ENCODE assay signal across 13 cellular contexts in genomic region chr1:8384088-8384487, GRCh38.
DNase-seq lines count a peak whose midpoint lies in the region; ATAC-seq and TF ChIP-seq lines count a peak whose summit lies in the region.
"Had no signal": no experiment of that assay in that cellular context is flagged by ENCODE, and none has a peak within 500 bp of the region (broad histone marks: within the 10 kb centered on the region; RNA-seq: fewer than 3 reads in every experiment).

No MANE protein-coding gene starts in this region.

- H3K27me3 Mint-ChIP-seq in CD8-positive, alpha-beta T cell (ENCODE audit: low read depth), result no peaks in the 10 kb centered on the region
- no peaks in the 10 kb centered on the region for H3K27me3 Mint-ChIP-seq in effector memory CD8-positive, alpha-beta T cell

- H2BK12ac ChIP-seq in neuronal stem cell (ENCODE audit: low read length), result no peak overlapping the region

- no peaks in the 10 kb centered on the region for H3K9me3 Mint-ChIP-seq in CD8-positive, alpha-beta T cell
- no peaks in the 10 kb centered on the region for H3K9me3 Mint-ChIP-seq in effector memory CD8-positive, alpha-beta T cell

- no peak overlapping the region for H2AK9ac ChIP-seq in IMR-90 (replicated peaks; ENCODE audit: low read depth, low read length, poor library complexity)

- peaks cover 69% of the 10 kb centered on the region for H4K20me1 ChIP-seq in IMR-90 (ENCODE audit: insufficient read depth, low read length)

- no peaks in the 10 kb centered on the region for H3K27me3 ChIP-seq in CD8-positive, alpha-beta T cell (ENCODE audit: insufficient read depth, low read length)
- H3K27me3 ChIP-seq in IMR-90 (ENCODE audit: control insufficient read depth, insufficient read depth, low read length), result no peaks in the 10 kb centered on the region
- no peaks in the 10 kb centered on the region for H3K27me3 ChIP-seq in neuronal stem cell (ENCODE audit: control insufficient read depth in 3 of 3, insufficient read depth in 3 of 3, low read depth in 1 of 3, low read length in 3 of 3)

- H3K36me3 Mint-ChIP-seq in CD8-positive, alpha-beta T cell, result peaks cover 49% of the 10 kb centered on the region
- peaks cover 13% of the 10 kb centered on the region for H3K36me3 Mint-ChIP-seq in effector memory CD8-positive, alpha-beta T cell (ENCODE audit: insufficient read depth)

- no peaks in the 10 kb centered on the region for H3K9me3 ChIP-seq in CD8-positive, alpha-beta T cell (ENCODE audit: low read length)
- H3K9me3 ChIP-seq in IMR-90 (ENCODE audit: control insufficient read depth, insufficient read depth, low read length), result no peaks in the 10 kb centered on the region
- H3K9me3 ChIP-seq in neuronal stem cell (replicated peaks in 1 of 2; ENCODE audit: control insufficient read depth in 2 of 2, insufficient read depth in 1 of 2, low read depth in 1 of 2, low read length in 2 of 2), result peaks cover 0 to 7% of the 10 kb centered on the region in 2 donors
- H3K9me3 ChIP-seq: mucosa of descending colon, thoracic aorta had no signal

- no peak for DNase-seq in CD8-positive, alpha-beta T cell
- DNase-seq in IMR-90, result peak; percentile 59
- no peak for DNase-seq in effector memory CD8-positive, alpha-beta T cell
- DNase-seq in neuronal stem cell (ENCODE audit: low spot score), result no peak
- no peak for DNase-seq in COR-L47 (lab: John Stamatoyannopoulos, UW)
- no peak for DNase-seq in activated gamma-delta T cell treated with Interleukin-2 at 50 U/mL for 16 hours
- DNase-seq in Ammon's horn (ENCODE audit: low spot score), result no peak
- DNase-seq: activated CD4-positive, alpha-beta T cell treated with anti-CD3 and anti-CD28 coated beads, Interleukin-2, amount 50 U/mL, for 4 hours; mucosa of descending colon; MV-4-11; NCI-H2171 had no signal

- POLR2A ChIA-PET in CD8-positive, alpha-beta T cell (lab: Charles Lee), result interaction anchor here (2.1 kb wide), 1 partner anchor 36 kb away, joined by 4 read pairs; no protein-coding TSS in a partner anchor
- POLR2A ChIA-PET in IMR-90 (lab: Charles Lee; ENCODE audit: unreplicated experiment), result no interaction called here

- H3K4me3 ChIP-seq in CD8-positive, alpha-beta T cell (ENCODE audit: low read depth, low read length), result no peak overlapping the region
- H3K4me3 ChIP-seq in IMR-90 (ENCODE audit: insufficient read depth, low read depth, low read length) (no peak overlapping the region), neuronal stem cell (ENCODE audit: low read length in 2 of 2) (no peak overlapping the region)
- H3K4me3 ChIP-seq: mucosa of descending colon, thoracic aorta had no signal

- H3K56ac ChIP-seq in IMR-90 (ENCODE audit: extremely low read depth, insufficient read depth, low read length), result no peak overlapping the region

- peaks cover 48 to 83% of the 10 kb centered on the region in 2 experiments for H3K79me1 ChIP-seq in IMR-90 (ENCODE audit: low read depth in 1 of 2, low read length in 2 of 2)
- peaks cover 4% of the 10 kb centered on the region for H3K79me1 ChIP-seq in neuronal stem cell (ENCODE audit: low read depth, low read length)

- H3K27ac Mint-ChIP-seq in CD8-positive, alpha-beta T cell, result peak overlapping the region; percentile 79
- H3K27ac Mint-ChIP-seq in effector memory CD8-positive, alpha-beta T cell, result peak overlapping the region; percentile 26 to 42

- intact Hi-C loops in CD8-positive, alpha-beta T cell (cut with DNase I, micrococcal nuclease), result loop anchor here (5.0 to 10.0 kb wide), 2 partner anchors 38 to 341 kb away; no protein-coding TSS in a partner anchor
- intact Hi-C loops in IMR-90 (cut with micrococcal nuclease), result no loop called here

- ATAC-seq in CD8-positive, alpha-beta T cell, result no peak
- ATAC-seq in IMR-90 (ENCODE audit: low read depth), result peak; percentile 22; the same call in 1 of the 2 replicates
- ATAC-seq in effector memory CD8-positive, alpha-beta T cell (replicated peaks), result no peak
- ATAC-seq in GM19351 (IDR thresholded peaks at IDR 0.05; ENCODE audit: unreplicated experiment), result no peak
- ATAC-seq: mucosa of descending colon had no signal

- H2AK5ac ChIP-seq in IMR-90 (ENCODE audit: low read depth, low read length), result peak overlapping the region; percentile 84; the same call in 1 of the 2 replicates
- no peak overlapping the region for H2AK5ac ChIP-seq in neuronal stem cell (ENCODE audit: low read depth, low read length)

- in situ Hi-C loops in IMR-90 (cut with MboI; ENCODE audit: low sequenced_read_pairs), result no loop called here

- no peak for TF ChIP-seq CTCF in CD8-positive, alpha-beta T cell (IDR thresholded peaks at IDR 0.05)
- TF ChIP-seq CTCF in IMR-90 (conservative IDR thresholded peaks at IDR 0.05; ENCODE audit: low read depth, low read length), result no peak

- H3K9me1 ChIP-seq in IMR-90 (ENCODE audit: insufficient read depth, low read length), result peaks cover 51% of the 10 kb centered on the region

- no peak overlapping the region for H3K27ac ChIP-seq in CD8-positive, alpha-beta T cell (ENCODE audit: low read depth, low read length)
- H3K27ac ChIP-seq in IMR-90 (ENCODE audit: insufficient read depth, low read length) (no peak overlapping the region), neuronal stem cell (replicated peaks; ENCODE audit: low read length) (peak overlapping the region; percentile 49)

- H2AFZ ChIP-seq in IMR-90 (replicated peaks; ENCODE audit: low read length, poor library complexity) (no peak overlapping the region), neuronal stem cell (ENCODE audit: low read length) (no peak overlapping the region)

- H2BK120ac ChIP-seq in IMR-90 (ENCODE audit: low read depth, low read length) (no peak overlapping the region), neuronal stem cell (ENCODE audit: low read depth, low read length) (no peak overlapping the region)

- H3K36me3 ChIP-seq in CD8-positive, alpha-beta T cell (ENCODE audit: insufficient read depth, low read length), result no peaks in the 10 kb centered on the region
- peaks cover 55% of the 10 kb centered on the region for H3K36me3 ChIP-seq in IMR-90 (ENCODE audit: control insufficient read depth, insufficient read depth, low read length)
- peaks cover 6 to 49% of the 10 kb centered on the region in 2 donors for H3K36me3 ChIP-seq in neuronal stem cell (replicated peaks in 1 of 2; ENCODE audit: control insufficient read depth in 2 of 2, insufficient read depth in 2 of 2, low read length in 2 of 2)
- H3K36me3 ChIP-seq: thoracic aorta had no signal

- H3K4me2 ChIP-seq in IMR-90 (ENCODE audit: low read depth, low read length) (no peak overlapping the region), neuronal stem cell (ENCODE audit: insufficient read depth, low read length, poor library complexity, severe bottlenecking) (no peak overlapping the region)

- 0 out of 2 replicates have a peak overlapping the region, but pooled peaks have one; percentile 1 for H3K14ac ChIP-seq in IMR-90 (replicated peaks; ENCODE audit: low read depth, low read length)
- no peak overlapping the region for H3K14ac ChIP-seq in neuronal stem cell (ENCODE audit: low read length)

- H2BK5ac ChIP-seq in IMR-90 (ENCODE audit: low read depth, low read length, poor library complexity, severe bottlenecking), result peak overlapping the region; percentile 11
- no peak overlapping the region for H2BK5ac ChIP-seq in neuronal stem cell (ENCODE audit: low read length)

- H4K91ac ChIP-seq in IMR-90 (ENCODE audit: insufficient read depth, low read depth, low read length), result no peak overlapping the region
- H4K91ac ChIP-seq in neuronal stem cell (ENCODE audit: low read depth, low read length, poor library complexity), result no peak overlapping the region

- no peak for TF ChIP-seq POLR2A in IMR-90 (IDR thresholded peaks at IDR 0.05; ENCODE audit: low read depth, low read length)

- CTCF ChIA-PET in CD8-positive, alpha-beta T cell (lab: Charles Lee), result interaction anchor here (0.9 kb wide), 1 partner anchor 465 kb away, joined by 3 read pairs; no protein-coding TSS in a partner anchor
- CTCF ChIA-PET in IMR-90 (lab: Yijun Ruan, JAX), result no interaction called here

- peaks cover 37% of the 10 kb centered on the region for H3K4me1 ChIP-seq in CD8-positive, alpha-beta T cell (ENCODE audit: insufficient read depth, low read length)
- peaks cover 28% of the 10 kb centered on the region for H3K4me1 ChIP-seq in IMR-90 (ENCODE audit: control insufficient read depth, insufficient read depth, low read length)
- peaks cover 16 to 22% of the 10 kb centered on the region in 2 donors for H3K4me1 ChIP-seq in neuronal stem cell (ENCODE audit: control insufficient read depth in 2 of 2, insufficient read depth in 1 of 2, low read depth in 1 of 2, low read length in 2 of 2)

- H3K23ac ChIP-seq in IMR-90 (ENCODE audit: low read depth, low read length) (no peak overlapping the region), neuronal stem cell (ENCODE audit: low read depth, low read length, poor library complexity) (no peak overlapping the region)

- no TSS peak for BruUV-seq in IMR-90 (replicated peaks; lab: Mats Ljungman, UMichigan)

- H3K9ac ChIP-seq in IMR-90 (ENCODE audit: low read depth, low read length) (no peak overlapping the region), neuronal stem cell (ENCODE audit: low read depth, low read length, poor library complexity) (no peak overlapping the region)

- dilution Hi-C loops in IMR-90 (cut with HindIII; ENCODE audit: low sequenced_read_pairs, unreplicated experiment), result no loop called here

- H3K18ac ChIP-seq in IMR-90 (ENCODE audit: low read depth, low read length), result no peak overlapping the region
- no peak overlapping the region for H3K18ac ChIP-seq in neuronal stem cell (ENCODE audit: low read length)

- H2BK15ac ChIP-seq in IMR-90 (ENCODE audit: low read depth, low read length) (no peak overlapping the region), neuronal stem cell (ENCODE audit: low read length) (no peak overlapping the region)

- no peak overlapping the region for H4K5ac ChIP-seq in IMR-90 (ENCODE audit: low read depth, low read length)

- WGBS in IMR-90 (ENCODE audit: extremely low coverage in 2 of 2, insufficient read length in 1 of 2), 2 experiments, result 72% methylated on average over 2 of the region's 6 CpGs; no CpG with 5 or more reads in 1 of the 2 experiments
- no CpG with 5 or more reads among the region's 6 CpGs for WGBS in neuronal stem cell (ENCODE audit: extremely low coverage in 2 of 2, insufficient read length in 2 of 2, insufficient replicate concordance in 1 of 2), 2 donors

- H4K8ac ChIP-seq in IMR-90 (ENCODE audit: low read depth in 2 of 2, low read length in 2 of 2) (peak overlapping the region in 1 of 2 experiments; percentile 51; a peak in 1 of 4 replicates), neuronal stem cell (ENCODE audit: low read depth, low read length) (no peak overlapping the region)

- H3K4ac ChIP-seq in IMR-90 (ENCODE audit: low read depth, low read length), result peak overlapping the region; percentile 31; the same call in 1 of the 2 replicates
- H3K4ac ChIP-seq in neuronal stem cell (ENCODE audit: low read length), result no peak overlapping the region

- H3K4me3 Mint-ChIP-seq in CD8-positive, alpha-beta T cell, result peak overlapping the region; percentile 15
- no peak overlapping the region for H3K4me3 Mint-ChIP-seq in effector memory CD8-positive, alpha-beta T cell

- H3K4me1 Mint-ChIP-seq in CD8-positive, alpha-beta T cell (ENCODE audit: low read depth), result peaks cover 82% of the 10 kb centered on the region
- peaks cover 54 to 59% of the 10 kb centered on the region in 2 donors for H3K4me1 Mint-ChIP-seq in effector memory CD8-positive, alpha-beta T cell (ENCODE audit: low read depth in 2 of 2)

- no peak for TF ChIP-seq RAD21 in IMR-90 (IDR thresholded peaks at IDR 0.05; ENCODE audit: low read length)

- no peak overlapping the region for H2BK20ac ChIP-seq in IMR-90 (ENCODE audit: low read depth, low read length)
